1 cellular context compared by ENCODE assay signal in the genomic region with DNA sequence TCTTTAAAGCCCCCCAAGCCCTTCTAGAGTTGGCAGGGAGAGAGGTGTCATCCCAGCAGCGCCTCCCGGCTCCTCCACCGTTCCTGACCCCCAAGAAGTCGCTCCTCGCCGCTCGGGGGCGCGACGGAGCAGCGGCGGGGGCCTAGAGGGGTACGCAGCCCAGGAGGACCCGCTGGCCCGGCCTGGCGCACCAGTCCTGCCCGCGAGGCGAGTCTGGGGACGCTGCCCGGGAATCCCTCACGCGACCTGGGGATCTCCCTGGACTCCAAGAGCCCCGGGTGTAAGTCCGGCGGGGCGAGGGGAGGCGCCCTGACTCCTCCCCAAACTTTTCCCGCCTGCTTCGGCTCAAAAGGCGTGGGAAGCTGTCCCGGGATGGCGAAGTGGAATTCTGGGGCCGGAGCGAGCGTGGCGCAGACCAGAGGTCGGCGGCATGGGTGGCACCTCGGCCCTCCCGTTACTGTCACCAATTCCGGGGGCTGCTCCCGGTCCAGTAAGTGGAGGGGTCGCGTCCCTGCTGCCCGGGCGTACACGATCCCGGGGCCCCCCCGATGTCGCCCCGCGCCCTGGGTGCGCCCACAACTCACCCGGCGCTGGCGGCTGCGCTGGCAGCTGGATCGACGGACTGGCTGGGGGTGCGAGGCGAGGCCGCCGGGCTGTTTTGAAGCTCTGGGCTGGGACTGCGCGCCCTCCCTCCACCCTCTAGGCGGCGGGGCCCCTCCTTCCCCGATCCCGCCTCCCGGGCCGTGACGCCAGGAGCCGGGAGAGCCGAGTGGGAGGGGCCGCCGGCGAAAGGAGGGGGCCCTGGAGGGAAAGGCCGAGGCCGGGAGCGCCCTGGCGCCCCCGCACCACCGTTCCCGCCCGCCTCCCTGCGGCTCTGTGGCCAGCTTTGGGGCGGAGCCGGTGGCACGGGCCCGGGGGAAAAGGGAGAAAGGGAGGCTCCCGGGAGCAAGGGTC.
TF ChIP-seq lines count a peak whose summit lies in the region.

EMP2 (minus strand) TSS at position 634 of the 954 bp plus-strand sequence. CDS start 32,981 bp downstream, outside the sequence.

TF ChIP-seq in SK-N-SH, 30 proteins besides CTCF, POLR2A, EP300 and RAD21 (continued from another document):
- TF ChIP-seq, protein P1, sequence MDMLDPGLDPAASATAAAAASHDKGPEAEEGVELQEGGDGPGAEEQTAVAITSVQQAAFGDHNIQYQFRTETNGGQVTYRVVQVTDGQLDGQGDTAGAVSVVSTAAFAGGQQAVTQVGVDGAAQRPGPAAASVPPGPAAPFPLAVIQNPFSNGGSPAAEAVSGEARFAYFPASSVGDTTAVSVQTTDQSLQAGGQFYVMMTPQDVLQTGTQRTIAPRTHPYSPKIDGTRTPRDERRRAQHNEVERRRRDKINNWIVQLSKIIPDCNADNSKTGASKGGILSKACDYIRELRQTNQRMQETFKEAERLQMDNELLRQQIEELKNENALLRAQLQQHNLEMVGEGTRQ (IDR thresholded peaks at IDR 0.05; ENCODE audit: borderline replicate concordance, low read depth, low read length) = no peak
- no peak for TF ChIP-seq TEAD4 (IDR thresholded peaks at IDR 0.05; ENCODE audit: borderline replicate concordance, insufficient read depth)
- no peak for TF ChIP-seq RXRA (IDR thresholded peaks at IDR 0.05; ENCODE audit: borderline replicate concordance, low read depth)
- TF ChIP-seq RCOR1 (IDR thresholded peaks at IDR 0.05; ENCODE audit: low read length) = no peak
- TF ChIP-seq, protein P2, sequence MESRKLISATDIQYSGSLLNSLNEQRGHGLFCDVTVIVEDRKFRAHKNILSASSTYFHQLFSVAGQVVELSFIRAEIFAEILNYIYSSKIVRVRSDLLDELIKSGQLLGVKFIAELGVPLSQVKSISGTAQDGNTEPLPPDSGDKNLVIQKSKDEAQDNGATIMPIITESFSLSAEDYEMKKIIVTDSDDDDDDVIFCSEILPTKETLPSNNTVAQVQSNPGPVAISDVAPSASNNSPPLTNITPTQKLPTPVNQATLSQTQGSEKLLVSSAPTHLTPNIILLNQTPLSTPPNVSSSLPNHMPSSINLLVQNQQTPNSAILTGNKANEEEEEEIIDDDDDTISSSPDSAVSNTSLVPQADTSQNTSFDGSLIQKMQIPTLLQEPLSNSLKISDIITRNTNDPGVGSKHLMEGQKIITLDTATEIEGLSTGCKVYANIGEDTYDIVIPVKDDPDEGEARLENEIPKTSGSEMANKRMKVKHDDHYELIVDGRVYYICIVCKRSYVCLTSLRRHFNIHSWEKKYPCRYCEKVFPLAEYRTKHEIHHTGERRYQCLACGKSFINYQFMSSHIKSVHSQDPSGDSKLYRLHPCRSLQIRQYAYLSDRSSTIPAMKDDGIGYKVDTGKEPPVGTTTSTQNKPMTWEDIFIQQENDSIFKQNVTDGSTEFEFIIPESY (IDR thresholded peaks at IDR 0.05; ENCODE audit: borderline replicate concordance, low read depth) = no peak
- TF ChIP-seq, protein P3, sequence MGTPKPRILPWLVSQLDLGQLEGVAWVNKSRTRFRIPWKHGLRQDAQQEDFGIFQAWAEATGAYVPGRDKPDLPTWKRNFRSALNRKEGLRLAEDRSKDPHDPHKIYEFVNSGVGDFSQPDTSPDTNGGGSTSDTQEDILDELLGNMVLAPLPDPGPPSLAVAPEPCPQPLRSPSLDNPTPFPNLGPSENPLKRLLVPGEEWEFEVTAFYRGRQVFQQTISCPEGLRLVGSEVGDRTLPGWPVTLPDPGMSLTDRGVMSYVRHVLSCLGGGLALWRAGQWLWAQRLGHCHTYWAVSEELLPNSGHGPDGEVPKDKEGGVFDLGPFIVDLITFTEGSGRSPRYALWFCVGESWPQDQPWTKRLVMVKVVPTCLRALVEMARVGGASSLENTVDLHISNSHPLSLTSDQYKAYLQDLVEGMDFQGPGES (IDR thresholded peaks at IDR 0.05; ENCODE audit: low read depth, low read length) = no peak
- TF ChIP-seq EZH2phosphoT487 (IDR thresholded peaks at IDR 0.05; ENCODE audit: borderline replicate concordance, low read depth) = no peak
- no peak for TF ChIP-seq REST (IDR thresholded peaks at IDR 0.05; ENCODE audit: low read depth, low read length)
- no peak for TF ChIP-seq CHD2 (IDR thresholded peaks at IDR 0.05; ENCODE audit: low read length, partially characterized antibody)
- TF ChIP-seq FOXJ3 (CRISPR knock-in tag; IDR thresholded peaks at IDR 0.05) = no peak
- no peak for TF ChIP-seq ELF1 (IDR thresholded peaks at IDR 0.05)
- no peak for TF ChIP-seq POLR2AphosphoS5 (IDR thresholded peaks at IDR 0.05; ENCODE audit: low read depth, low read length)
